In genomic region chr12:75790219-75790618, GRCh38 we compare ENCODE assay signal across 1 cellular context.
A peak's percentile ranks its signal among the peaks of the same experiment; 100 is the strongest.
TF ChIP-seq lines count a peak whose summit lies in the region.

No MANE protein-coding gene starts in this region.

TF ChIP-seq in HCT116, 20 proteins besides CTCF, POLR2A, EP300 and RAD21 (continued from another document):
- peak; percentile 45; the same call in 1 of the 2 replicates for TF ChIP-seq CEBPB (IDR thresholded peaks at IDR 0.05; ENCODE audit: low read depth)
- TF ChIP-seq EGR1 (IDR thresholded peaks at IDR 0.05; ENCODE audit: low read depth) = no peak
- TF ChIP-seq ELF1 (IDR thresholded peaks at IDR 0.05; ENCODE audit: borderline replicate concordance, low read depth) = no peak
- TF ChIP-seq, protein P1, sequence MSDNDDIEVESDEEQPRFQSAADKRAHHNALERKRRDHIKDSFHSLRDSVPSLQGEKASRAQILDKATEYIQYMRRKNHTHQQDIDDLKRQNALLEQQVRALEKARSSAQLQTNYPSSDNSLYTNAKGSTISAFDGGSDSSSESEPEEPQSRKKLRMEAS (IDR thresholded peaks at IDR 0.05) = no peak
- no peak for TF ChIP-seq ATF3 (IDR thresholded peaks at IDR 0.05)
- TF ChIP-seq, protein P2, sequence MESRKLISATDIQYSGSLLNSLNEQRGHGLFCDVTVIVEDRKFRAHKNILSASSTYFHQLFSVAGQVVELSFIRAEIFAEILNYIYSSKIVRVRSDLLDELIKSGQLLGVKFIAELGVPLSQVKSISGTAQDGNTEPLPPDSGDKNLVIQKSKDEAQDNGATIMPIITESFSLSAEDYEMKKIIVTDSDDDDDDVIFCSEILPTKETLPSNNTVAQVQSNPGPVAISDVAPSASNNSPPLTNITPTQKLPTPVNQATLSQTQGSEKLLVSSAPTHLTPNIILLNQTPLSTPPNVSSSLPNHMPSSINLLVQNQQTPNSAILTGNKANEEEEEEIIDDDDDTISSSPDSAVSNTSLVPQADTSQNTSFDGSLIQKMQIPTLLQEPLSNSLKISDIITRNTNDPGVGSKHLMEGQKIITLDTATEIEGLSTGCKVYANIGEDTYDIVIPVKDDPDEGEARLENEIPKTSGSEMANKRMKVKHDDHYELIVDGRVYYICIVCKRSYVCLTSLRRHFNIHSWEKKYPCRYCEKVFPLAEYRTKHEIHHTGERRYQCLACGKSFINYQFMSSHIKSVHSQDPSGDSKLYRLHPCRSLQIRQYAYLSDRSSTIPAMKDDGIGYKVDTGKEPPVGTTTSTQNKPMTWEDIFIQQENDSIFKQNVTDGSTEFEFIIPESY (IDR thresholded peaks at IDR 0.05; ENCODE audit: extremely low read depth, insufficient replicate concordance, low read length) = no peak
- TF ChIP-seq JUND (IDR thresholded peaks at IDR 0.05) = peak; percentile 48
- TF ChIP-seq SIN3A (IDR thresholded peaks at IDR 0.05; ENCODE audit: low read depth) = no peak
- TF ChIP-seq YY1 (IDR thresholded peaks at IDR 0.05; ENCODE audit: extremely low read depth, insufficient replicate concordance, low read depth, low read length) = no peak
- no peak for TF ChIP-seq ZFX (IDR thresholded peaks at IDR 0.05)
- no peak for TF ChIP-seq POLR2AphosphoS5 (IDR thresholded peaks at IDR 0.05; ENCODE audit: low read depth, low read length)
- TF ChIP-seq SP1 (IDR thresholded peaks at IDR 0.05; ENCODE audit: low read depth) = peak; percentile 65
- TF ChIP-seq FOSL1 (IDR thresholded peaks at IDR 0.05; ENCODE audit: low read depth) = peak; percentile 22; the same call in 1 of the 2 replicates
- no peak for TF ChIP-seq CBX3 (IDR thresholded peaks at IDR 0.05; ENCODE audit: low read depth)
- TF ChIP-seq EZH2phosphoT487 (IDR thresholded peaks at IDR 0.05; ENCODE audit: borderline replicate concordance) = no peak
